In genomic region chr11:88491674-88492073, GRCh38 we compare ENCODE assay signal across 29 cellular contexts.
"Had no signal": no experiment of that assay in that cellular context is flagged by ENCODE, and none has a peak within 500 bp of the region (broad histone marks: within the 10 kb centered on the region; RNA-seq: fewer than 3 reads in every experiment).

No MANE protein-coding gene starts in this region.

- ATAC-seq: natural killer cell; right cardiac atrium; right lobe of liver; stimulated activated memory B cell treated with anti-CD40 and anti-IgM and Interleukin-4, amounts not matched to agents 10 μg/mL and 1 μg/mL and 100 μg/mL, for 72 hours; stimulated activated naive CD8-positive, alpha-beta T cell treated with anti-CD3 and anti-CD28 coated beads, Interleukin-15, amount 100 ng/mL, for 72 hours; stimulated activated naive CD8-positive, alpha-beta T cell treated with anti-CD3 and anti-CD28 coated beads, Interleukin-15, Interleukin-2, amounts not matched to agents 100 U/mL and 50 U/mL, for 24 hours; upper lobe of right lung had no signal

- H3K4me2 ChIP-seq: neural progenitor cell, smooth muscle cell had no signal

- DNase-seq: natural killer cell; occipital lobe; ovary; posterior cingulate gyrus; psoas muscle; right cardiac atrium; right lobe of liver; sigmoid colon; spleen; stimulated activated CD4-positive, alpha-beta T cell treated with anti-CD3 and anti-CD28 coated beads, Interleukin-12 subunit alpha, Interleukin-12 subunit beta, amount 100 ng/mL, for 4 hours; stimulated activated CD4-positive, alpha-beta T cell treated with anti-CD3 and anti-CD28 coated beads, Interleukin-1b, Interleukin-23, amount 100 ng/mL, for 48 hours; stimulated activated CD4-positive, alpha-beta T cell treated with anti-CD3 and anti-CD28 coated beads, Interleukin-4, amount 100 ng/mL, for 1 hour; stimulated activated CD4-positive, alpha-beta T cell treated with anti-CD3 and anti-CD28 coated beads, Interleukin-4, amount 100 ng/mL, for 4 hours; stimulated activated CD8-positive, alpha-beta memory T cell treated with anti-CD3 and anti-CD28 coated beads, Interleukin-4, amount 100 ng/mL, for 48 hours; stimulated activated naive CD4-positive, alpha-beta T cell; stimulated activated naive CD8-positive, alpha-beta T cell treated with anti-CD3 and anti-CD28 coated beads, Interleukin-15, amount 100 ng/mL, for 72 hours; stimulated activated naive CD8-positive, alpha-beta T cell treated with anti-CD3 and anti-CD28 coated beads, Interleukin-15, Interleukin-2, amounts not matched to agents 100 U/mL and 50 U/mL, for 24 hours; substantia nigra; testis; tibial artery; transverse colon; upper lobe of right lung; uterus had no signal

- H3K27me3 ChIP-seq: neural progenitor cell, ovary, right lobe of liver, sigmoid colon, spleen, suprapubic skin, testis, tibial artery, transverse colon, upper lobe of right lung, uterus had no signal

- H3K9me3 ChIP-seq: ovary, psoas muscle, right lobe of liver, sigmoid colon, spleen, suprapubic skin, testis, tibial artery, transverse colon, upper lobe of right lung, uterus had no signal

- H3K4me3 ChIP-seq: neural progenitor cell, ovary, psoas muscle, right lobe of liver, sigmoid colon, skin epidermis, smooth muscle cell, spleen, suprapubic skin, testis, tibial artery, transverse colon, upper lobe of right lung, uterus had no signal

- H2AFZ ChIP-seq: neural progenitor cell, parathyroid adenoma had no signal

- H3K36me3 ChIP-seq: neural progenitor cell, ovary, right lobe of liver, sigmoid colon, spleen, suprapubic skin, tibial artery, transverse colon, upper lobe of right lung, uterus had no signal

- H3K9ac ChIP-seq: neural progenitor cell, parathyroid adenoma had no signal

- H3K27ac ChIP-seq: neural progenitor cell, ovary, parathyroid adenoma, psoas muscle, right lobe of liver, sigmoid colon, skin epidermis, spleen, suprapubic skin, testis, tibial artery, transverse colon, upper lobe of right lung, uterus had no signal

- H3K4me1 ChIP-seq: neural progenitor cell, parathyroid adenoma, psoas muscle, right lobe of liver, sigmoid colon, spleen, suprapubic skin, testis, tibial artery, transverse colon, upper lobe of right lung, uterus had no signal

- H3K79me2 ChIP-seq: parathyroid adenoma had no signal
